ENCODE assay signal across 20 cellular contexts in genomic region chr1:44640178-44640865, GRCh38. TPM values are rescaled to one million over a fixed set of nuclear protein-coding genes. Genes with fewer than 3 reads are reported as not detected.
DNase-seq lines count a peak whose midpoint lies in the region; ATAC-seq and TF ChIP-seq lines count a peak whose summit lies in the region.
"Had no signal": no experiment of that assay in that cellular context is flagged by ENCODE, and none has a peak within 500 bp of the region (broad histone marks: within the 10 kb centered on the region; RNA-seq: fewer than 3 reads in every experiment).

No MANE protein-coding gene starts in this region.

- no peak for TF ChIP-seq CTCF in GM23338 (conservative IDR thresholded peaks at IDR 0.05; ENCODE audit: low read depth in 2 of 2)
- TF ChIP-seq CTCF in WERI-Rb-1 (IDR thresholded peaks at IDR 0.05; ENCODE audit: low read depth, low read length) = no peak
- no peak for TF ChIP-seq CTCF in neural progenitor cell (IDR thresholded peaks at IDR 0.05)

- H3K27me3 ChIP-seq in GM23338 (ENCODE audit: insufficient read depth) (no peaks in the 10 kb centered on the region), WERI-Rb-1 (ENCODE audit: insufficient read depth, low read depth, severe bottlenecking) (no peaks in the 10 kb centered on the region), neural progenitor cell (no peaks in the 10 kb centered on the region)
- H3K27me3 ChIP-seq: body of pancreas, sigmoid colon had no signal

- H3K9me2 ChIP-seq in GM23338 (ENCODE audit: insufficient read depth) = no peaks in the 10 kb centered on the region

- no peaks in the 10 kb centered on the region; the same call in 2 of the 3 replicates for H3K9me3 Mint-ChIP-seq in GM23338
- no peaks in the 10 kb centered on the region for H3K9me3 Mint-ChIP-seq in neural progenitor cell
- H3K9me3 Mint-ChIP-seq: activated naive CD4-positive, alpha-beta T cell treated with anti-CD3 and anti-CD28 coated beads, Interleukin-2, amount 10 ng/mL, durations not matched to agents 7 days and 5 days; neural crest cell had no signal

- H3K4me1 Mint-ChIP-seq in GM23338 = no peaks in the 10 kb centered on the region; the same call in 2 of the 3 replicates
- H3K4me1 Mint-ChIP-seq in neural progenitor cell = peaks cover 48% of the 10 kb centered on the region
- H3K4me1 Mint-ChIP-seq: activated naive CD4-positive, alpha-beta T cell treated with anti-CD3 and anti-CD28 coated beads, Interleukin-2, amount 10 ng/mL, durations not matched to agents 7 days and 5 days had no signal

- DNase-seq in GM23338 (ENCODE audit: low spot score) (peak; percentile 27), NCI-H146 treated with DMSO at 0.1 percent for 48 hours (lab: John Stamatoyannopoulos, UW; ENCODE audit: unreplicated experiment) (peak; percentile 83), WERI-Rb-1 (peak; percentile 93), neural progenitor cell (ENCODE audit: low spot score) (peak; percentile 37), NCI-H1930 (lab: John Stamatoyannopoulos, UW) (no peak), NCI-H526 treated with DMSO at 0.1 percent for 48 hours (lab: John Stamatoyannopoulos, UW) (no peak)
- no peak for DNase-seq in activated CD4-positive, alpha-beta T cell treated with anti-CD3 and anti-CD28 coated beads for 1 hour
- DNase-seq: activated CD4-positive, alpha-beta T cell treated with anti-CD3 and anti-CD28 coated beads, Interleukin-2, amount 50 U/mL, for 1 hour; activated naive CD4-positive, alpha-beta T cell treated with anti-CD3 and anti-CD28 coated beads, Interleukin-2, amount 10 ng/mL, durations not matched to agents 7 days and 5 days; body of pancreas; CD8-positive, alpha-beta memory T cell; dermis blood vessel endothelial cell; erythroblast; NCI-H345; sigmoid colon; stimulated activated CD4-positive, alpha-beta T cell treated with anti-CD3 and anti-CD28 coated beads, Interleukin-2, amount 100 ng/mL, for 24 hours had no signal

- H4K20me1 ChIP-seq in GM23338 (replicated peaks; ENCODE audit: insufficient read depth) (peaks cover 14% of the 10 kb centered on the region), neural progenitor cell (ENCODE audit: low read depth) (peaks cover 90% of the 10 kb centered on the region)

- H3K27me3 Mint-ChIP-seq in GM23338 (ENCODE audit: insufficient read depth, low read depth, poor library complexity) (peaks cover 4% of the 10 kb centered on the region), neural progenitor cell (ENCODE audit: insufficient read depth, low read depth) (peaks cover 14% of the 10 kb centered on the region)
- H3K27me3 Mint-ChIP-seq: activated naive CD4-positive, alpha-beta T cell treated with anti-CD3 and anti-CD28 coated beads, Interleukin-2, amount 10 ng/mL, durations not matched to agents 7 days and 5 days had no signal

- H3K36me3 Mint-ChIP-seq in GM23338 (ENCODE audit: low read depth) (peaks cover 88% of the 10 kb centered on the region), neural progenitor cell (peaks cover 50% of the 10 kb centered on the region)

- H3K9me3 ChIP-seq in WERI-Rb-1 (ENCODE audit: severe bottlenecking) = no peaks in the 10 kb centered on the region
- no peaks in the 10 kb centered on the region for H3K9me3 ChIP-seq in neural progenitor cell (ENCODE audit: low read depth)
- H3K9me3 ChIP-seq: body of pancreas, sigmoid colon had no signal

- H3K9ac ChIP-seq in neural progenitor cell = no peak overlapping the region

- H3K36me3 ChIP-seq in GM23338 (ENCODE audit: insufficient read depth) (peaks cover 20% of the 10 kb centered on the region), WERI-Rb-1 (peaks cover 78% of the 10 kb centered on the region), neural progenitor cell (no peaks in the 10 kb centered on the region)

- ATAC-seq in GM23338 (peak; percentile 38), GM19324 (IDR thresholded peaks at IDR 0.05; ENCODE audit: low FRiP score, unreplicated experiment) (no peak)
- ATAC-seq: body of pancreas, SK-N-SH treated with all-trans-retinoic acid at 6 μM for 48 hours had no signal

- H3K27ac ChIP-seq in GM23338 (ENCODE audit: low read depth) (no peak overlapping the region), WERI-Rb-1 (peak overlapping the region; percentile 97), neural progenitor cell (no peak overlapping the region)
- H3K27ac ChIP-seq: body of pancreas had no signal

- no peak overlapping the region for H2AFZ ChIP-seq in GM23338
- no peak overlapping the region for H2AFZ ChIP-seq in neural progenitor cell (replicated peaks)

- H3K27ac Mint-ChIP-seq in GM23338 (no peak overlapping the region), neural progenitor cell (no peak overlapping the region)
- H3K27ac Mint-ChIP-seq: activated naive CD4-positive, alpha-beta T cell treated with anti-CD3 and anti-CD28 coated beads, Interleukin-2, amount 10 ng/mL, durations not matched to agents 7 days and 5 days had no signal

- peaks cover 9% of the 10 kb centered on the region; the same call in 1 of the 2 replicates for H3F3A ChIP-seq in GM23338 (replicated peaks; ENCODE audit: low read depth)
- peaks cover 28% of the 10 kb centered on the region for H3F3A ChIP-seq in neural progenitor cell (ENCODE audit: low read depth)

- H3K4me2 ChIP-seq in GM23338 (no peak overlapping the region), neural progenitor cell (no peak overlapping the region)

- H3K4me3 ChIP-seq in GM23338 = no peak overlapping the region
- peak overlapping the region; percentile 19 for H3K4me3 ChIP-seq in WERI-Rb-1 (ENCODE audit: low read depth, low read length)
- no peak overlapping the region for H3K4me3 ChIP-seq in neural progenitor cell
- H3K4me3 ChIP-seq: body of pancreas, sigmoid colon had no signal

- H3K4me1 ChIP-seq in GM23338 (ENCODE audit: insufficient read depth) (no peaks in the 10 kb centered on the region), neural progenitor cell (peaks cover 27% of the 10 kb centered on the region)
- H3K4me1 ChIP-seq: body of pancreas had no signal

- H3K4me3 Mint-ChIP-seq in GM23338 (no peak overlapping the region), neural progenitor cell (no peak overlapping the region)
- H3K4me3 Mint-ChIP-seq: activated naive CD4-positive, alpha-beta T cell treated with anti-CD3 and anti-CD28 coated beads, Interleukin-2, amount 10 ng/mL, durations not matched to agents 7 days and 5 days; CD8-positive, alpha-beta memory T cell; neural crest cell had no signal

- no peaks in the 10 kb centered on the region for H3K79me2 ChIP-seq in GM23338 (replicated peaks; ENCODE audit: insufficient read depth)
- H3K79me2 ChIP-seq in neural progenitor cell (ENCODE audit: low read depth) = peaks cover 19% of the 10 kb centered on the region

RNA-seq across cellular contexts. Expression of gene TMEM53, which starts 34.0 kb away (rescaled TPM):
- 4.3 and 20.8 TPM in 2 replicates for total RNA-seq in GM23338 (2014; rRNA removed; shearing (Covaris generic))
- polyA plus RNA-seq in GM23338 (2016; fragmentation: Nextera tagmentation; extraction: Ambion mirVana) = 10.6 and 15.4 TPM in 2 replicates
- total RNA-seq in neural progenitor cell (ENCODE audit: low replicate concordance) = 5.0 and 6.7 TPM in 2 replicates

RNA-seq across cellular contexts. Expression of gene ARMH1, which starts 34.2 kb away (rescaled TPM):
- 0.31 and 0.62 TPM in 2 replicates for total RNA-seq in GM23338 (2014; rRNA removed; shearing (Covaris generic))
- polyA plus RNA-seq in GM23338 (2016; fragmentation: Nextera tagmentation; extraction: Ambion mirVana) = 1.0 TPM in 1 of 2 replicates, not detected in the other
- 3.6 and 11.4 TPM in 2 replicates for total RNA-seq in neural progenitor cell (ENCODE audit: low replicate concordance)
- total RNA-seq: dermis blood vessel endothelial cell, glomerular endothelial cell had no signal

Comparison
In these comparisons a context has a peak if more than half of its experiments do, and no peak if none do; other contexts are left out.
1. DNase-seq: peak in GM23338 (single experiment), NCI-H146 treated with DMSO at 0.1 percent for 48 hours (single experiment), WERI-Rb-1 (single experiment) and neural progenitor cell (single experiment); none in NCI-H1930 (0 of 2), NCI-H526 treated with DMSO at 0.1 percent for 48 hours (single experiment) and activated CD4-positive, alpha-beta T cell treated with anti-CD3 and anti-CD28 coated beads for 1 hour (single experiment).